Comparison of ENCODE assay signal across 8 cellular contexts in genomic region chr9:99104459-99105151, GRCh38. TPM values are rescaled to one million over a fixed set of nuclear protein-coding genes. Genes with fewer than 3 reads are reported as not detected.
DNase-seq lines count a peak whose midpoint lies in the region; ATAC-seq, FAIRE-seq and TF ChIP-seq lines count a peak whose summit lies in the region.

Gene TGFBR1, plus strand, starts transcription at chr9:99105113. Its CDS starts 93 bp downstream, at chr9:99105206.

- CTCF ChIA-PET in WTC11 (lab: Charles Lee), result interaction anchor here (0.7 to 2.3 kb wide), 7 partner anchors 35 to 313 kb away, joined by 3 to 7 read pairs (median 4); partner anchors contain the start of gene COL15A1

- DNase-seq in NCI-H2227 (lab: John Stamatoyannopoulos, UW; ENCODE audit: unreplicated experiment), result peak; percentile 93
- peak; percentile 94 for DNase-seq in WTC11 (ENCODE audit: low spot score)
- DNase-seq in bronchial epithelial cell (ENCODE audit: low read depth), result peak; percentile 87
- peak; percentile 100 for DNase-seq in iPS-NIHi11 (ENCODE audit: low spot score)
- peak; percentile 79 for DNase-seq in smooth muscle cell (lab: John Stamatoyannopoulos, UW; ENCODE audit: unreplicated experiment)

- H3K36me3 Mint-ChIP-seq in WTC11, result no peaks in the 10 kb centered on the region

- POLR2A ChIA-PET in WTC11 (lab: Charles Lee), result interaction anchor here (0.6 to 1.8 kb wide), 2 partner anchors 10 to 106 kb away, joined by 3 to 5 read pairs; no protein-coding TSS in a partner anchor

- H3K27ac ChIP-seq in ACC112 (ENCODE audit: low read depth, low read length), result peak within 1 kb of the TSS; percentile 58
- peak within 1 kb of the TSS; percentile 93 for H3K27ac ChIP-seq in smooth muscle cell (ENCODE audit: low read depth)

- peak within 1 kb of the TSS; percentile 83 for H3K27ac Mint-ChIP-seq in WTC11

- no peak for FAIRE-seq in bronchial epithelial cell (lab: Jason Lieb, UNC)

- peak within 1 kb of the TSS; percentile 96 for H3K4me2 ChIP-seq in smooth muscle cell

- peaks cover 18% of the 10 kb centered on the region for H3K27me3 Mint-ChIP-seq in WTC11 (ENCODE audit: low read depth)

- H3K27me3 ChIP-seq in ACC112 (ENCODE audit: insufficient read depth, low read length), result no peaks in the 10 kb centered on the region
- H3K27me3 ChIP-seq in bronchial epithelial cell (ENCODE audit: control insufficient read depth, insufficient read depth, low read length), result no peaks in the 10 kb centered on the region
- H3K27me3 ChIP-seq in smooth muscle cell (ENCODE audit: low read depth), result no peaks in the 10 kb centered on the region

- H3K79me2 ChIP-seq in ACC112 (ENCODE audit: control insufficient read depth, insufficient read depth, low read length, unreplicated experiment) (peaks cover 33% of the 10 kb centered on the region), smooth muscle cell (ENCODE audit: low read depth) (peaks cover 43% of the 10 kb centered on the region)

- ATAC-seq in GM18868 (IDR thresholded peaks at IDR 0.05; ENCODE audit: unreplicated experiment), result peak; percentile 89
- ATAC-seq in HG03135 (IDR thresholded peaks at IDR 0.05; ENCODE audit: unreplicated experiment), result peak; percentile 91
- ATAC-seq in WTC11, result peak; percentile 90

- peaks cover 40% of the 10 kb centered on the region for H4K20me1 ChIP-seq in smooth muscle cell (ENCODE audit: low read depth)

- peaks cover 15% of the 10 kb centered on the region for H3F3A ChIP-seq in smooth muscle cell (ENCODE audit: low read depth)

- H3K9ac ChIP-seq in smooth muscle cell (ENCODE audit: low read depth), result peak within 1 kb of the TSS; percentile 96

- H3K4me1 Mint-ChIP-seq in WTC11, result peaks cover 42% of the 10 kb centered on the region

- TF ChIP-seq CTCF in WTC11 (IDR thresholded peaks at IDR 0.05) (no peak), bronchial epithelial cell (IDR thresholded peaks at IDR 0.05; ENCODE audit: insufficient read depth, low read length, severe bottlenecking) (peak; percentile 7), smooth muscle cell (IDR thresholded peaks at IDR 0.05; ENCODE audit: borderline replicate concordance, insufficient read depth, poor library complexity, severe bottlenecking) (no peak)

- H3K9me3 ChIP-seq in smooth muscle cell (replicated peaks; ENCODE audit: low read depth), result no peaks in the 10 kb centered on the region

- H3K9me3 Mint-ChIP-seq in WTC11, result peaks cover 4% of the 10 kb centered on the region; the same call in 1 of the 2 replicates

- H3K4me1 ChIP-seq in ACC112 (ENCODE audit: control insufficient read depth, insufficient read depth, low read length, unreplicated experiment) (peaks cover 25% of the 10 kb centered on the region), smooth muscle cell (ENCODE audit: low read depth) (peaks cover 44% of the 10 kb centered on the region)

- peak within 1 kb of the TSS; percentile 88 for H3K4me3 Mint-ChIP-seq in WTC11

- H3K36me3 ChIP-seq in ACC112 (ENCODE audit: insufficient read depth, low read length) (no peaks in the 10 kb centered on the region), bronchial epithelial cell (ENCODE audit: control insufficient read depth, insufficient read depth, low read length) (no peaks in the 10 kb centered on the region), smooth muscle cell (ENCODE audit: low read depth) (no peaks in the 10 kb centered on the region)

- WGBS in smooth muscle cell (ENCODE audit: low lambda C conversion rate), result 2% methylated on average over 40 of the region's 60 CpGs

- H2AFZ ChIP-seq in ACC112 (ENCODE audit: low read length, unreplicated experiment) (peak within 1 kb of the TSS; percentile 87), smooth muscle cell (ENCODE audit: low read depth) (no peak within 1 kb of the TSS)

- peak within 1 kb of the TSS; percentile 84 for H3K4me3 ChIP-seq in ACC112 (ENCODE audit: low read depth, low read length)
- peak within 1 kb of the TSS; percentile 66 for H3K4me3 ChIP-seq in bronchial epithelial cell (ENCODE audit: low read depth, low read length)
- peak within 1 kb of the TSS; percentile 91 for H3K4me3 ChIP-seq in smooth muscle cell

TF ChIP-seq in WTC11, 78 proteins besides CTCF, POLR2A, EP300 and RAD21 (continues in another document):
- TF ChIP-seq STAT6 (CRISPR knock-in tag; conservative IDR thresholded peaks at IDR 0.05; ENCODE audit: low read depth) (no peak), GTF2I (CRISPR knock-in tag; conservative IDR thresholded peaks at IDR 0.05) (no peak), ZNF138 (CRISPR knock-in tag; conservative IDR thresholded peaks at IDR 0.05) (no peak), PRDM15 (CRISPR knock-in tag; IDR thresholded peaks at IDR 0.05) (peak; percentile 21; the same call in 1 of the 2 replicates), RELA (CRISPR knock-in tag; IDR thresholded peaks at IDR 0.05; ENCODE audit: borderline replicate concordance) (no peak), ZNF263 (CRISPR knock-in tag; IDR thresholded peaks at IDR 0.05; ENCODE audit: low read depth) (no peak), FOXK1 (CRISPR knock-in tag; IDR thresholded peaks at IDR 0.05) (peak; percentile 10; the same call in 1 of the 2 replicates), NFE2L1 (CRISPR knock-in tag; IDR thresholded peaks at IDR 0.05) (0 out of 2 replicates have a peak, but pooled peaks have one; percentile 17), SP1 (CRISPR knock-in tag; conservative IDR thresholded peaks at IDR 0.05) (peak; percentile 70), MLX (CRISPR knock-in tag; IDR thresholded peaks at IDR 0.05) (no peak), TEAD1 (CRISPR knock-in tag; IDR thresholded peaks at IDR 0.05) (peak; percentile 19; the same call in 1 of the 2 replicates), E2F5 (CRISPR knock-in tag; IDR thresholded peaks at IDR 0.05) (peak; percentile 48; the same call in 1 of the 2 replicates)

RNA-seq across cellular contexts. Expression of gene TGFBR1, which starts in this region (rescaled TPM):
- total RNA-seq in WTC11 (2021), result 39.0 to 44.6 TPM (median 42.4 TPM) in 3 replicates
- total RNA-seq in bronchial epithelial cell, result 58.9 and 110 TPM in 2 replicates
- 240 and 267 TPM in 2 replicates for total RNA-seq in smooth muscle cell
- 77.0 and 87.8 TPM in 2 replicates for polyA plus RNA-seq in smooth muscle cell

Comparison
In these comparisons a context has a peak if more than half of its experiments do, and no peak if none do; other contexts are left out.
1. Peak in every context shown above with its lines: DNase-seq, ATAC-seq, H3K4me3 ChIP-seq and H3K27ac ChIP-seq.